24 cellular contexts compared by ENCODE assay signal in the genomic region with DNA sequence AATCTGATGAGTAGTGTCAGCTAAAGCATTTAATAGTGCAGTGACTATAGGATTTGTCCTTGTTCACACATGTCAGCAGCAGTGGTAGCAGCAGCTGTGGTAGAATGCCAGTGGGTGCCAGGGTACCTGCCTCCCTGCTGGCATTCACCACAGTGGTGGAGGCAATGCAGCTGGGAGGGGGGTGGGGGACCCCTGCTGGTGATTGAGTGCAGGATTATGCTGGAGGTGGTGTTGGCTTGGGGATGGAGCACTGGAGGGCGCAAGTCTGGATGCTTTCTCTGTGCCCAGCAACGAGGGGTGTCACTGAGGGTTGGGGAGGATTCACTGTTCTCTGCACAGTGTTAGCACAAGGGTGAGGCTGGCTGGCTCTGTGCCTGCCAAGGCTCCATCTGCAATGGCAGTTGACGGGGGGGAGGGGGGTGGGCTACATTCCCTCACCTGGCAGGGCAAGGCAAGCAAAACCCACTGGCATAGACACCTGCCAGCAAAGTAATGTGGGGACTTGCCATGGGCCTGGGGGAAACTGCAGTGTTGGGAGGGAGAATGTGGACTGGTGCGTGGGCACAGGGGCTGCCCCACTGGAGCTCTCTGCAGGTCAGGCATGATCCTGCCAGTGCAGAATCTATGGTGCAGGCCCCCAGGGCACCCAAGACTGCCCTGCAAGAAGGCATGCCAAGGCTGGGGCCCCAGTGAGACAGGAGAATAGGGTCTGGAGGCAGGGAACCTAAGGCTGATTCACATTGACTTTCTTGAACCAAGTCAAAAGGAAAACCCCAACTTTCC.
DNase-seq lines count a peak whose midpoint lies in the region; FAIRE-seq and TF ChIP-seq lines count a peak whose summit lies in the region.
"Had no signal": no experiment of that assay in that cellular context is flagged by ENCODE, and none has a peak within 500 bp of the region (broad histone marks: within the 10 kb centered on the region; RNA-seq: fewer than 3 reads in every experiment).

No MANE protein-coding gene starts in this region.

- DNase-seq in BE2C = no peak
- DNase-seq in H1 (ENCODE audit: low read depth in 1 of 2, low spot score in 2 of 2) = no peak
- no peak for DNase-seq in activated CD4-positive, CD25-positive, alpha-beta regulatory T cell (lab: John Stamatoyannopoulos, UW)
- no peak for DNase-seq in HT-29 (ENCODE audit: low spot score)
- DNase-seq in SK-N-DZ (ENCODE audit: low spot score) = no peak
- DNase-seq in HK-2 (ENCODE audit: unreplicated experiment) = no peak
- DNase-seq: ACHN; activated CD4-positive, alpha-beta T cell treated with anti-CD3 and anti-CD28 coated beads, Interleukin-2, amount 10 ng/mL, durations not matched to agents 24 days and 14 days; activated naive CD8-positive, alpha-beta T cell treated with anti-CD3 and anti-CD28 coated beads, Interleukin-2, amount 10 ng/mL, durations not matched to agents 7 days and 5 days; C1 segment of cervical spinal cord; Calu3; IMR-90; MM.1S; NCI-H1694 treated with DMSO at 0.1 percent for 48 hours; NCI-H774; SHP77; stimulated activated CD4-positive, alpha-beta T cell treated with anti-CD3 and anti-CD28 coated beads, Interleukin-1b, Interleukin-23, amount 100 ng/mL, for 48 hours; T-cell; testis had no signal

- H3K9ac ChIP-seq in OCI-LY3 (ENCODE audit: low read length) = no peak overlapping the region
- H3K9ac ChIP-seq in H1 (replicated peaks in 1 of 4; ENCODE audit: extremely low read depth in 1 of 4, low read depth in 3 of 4, low read length in 3 of 4) = no peak overlapping the region

- H2BK12ac ChIP-seq in H1 (ENCODE audit: low read depth, low read length) = no peak overlapping the region

- H2BK5ac ChIP-seq in H1 (ENCODE audit: low read depth, low read length) = no peak overlapping the region

- no peak overlapping the region for H4K5ac ChIP-seq in H1 (ENCODE audit: insufficient read length, low read depth, low read length)

- H3K79me1 ChIP-seq in H1 (ENCODE audit: low read depth, low read length) = no peaks in the 10 kb centered on the region

- H3K27ac ChIP-seq in OCI-LY3 (ENCODE audit: low read length) (no peak overlapping the region), H1 (ENCODE audit: low read depth, low read length) (no peak overlapping the region)
- H3K27ac ChIP-seq: prostate gland, testis had no signal

- H2AFZ ChIP-seq in OCI-LY3 (ENCODE audit: low read depth, low read length) (no peak overlapping the region), H1 (ENCODE audit: low read length) (no peak overlapping the region)

- peak; percentile 23 to 41; a peak in 3 of 4 replicates for TF ChIP-seq RAD21 in H1 (IDR thresholded peaks at IDR 0.05 in 1 of 2, conservative IDR thresholded peaks at IDR 0.05 in 1 of 2; ENCODE audit: low read depth in 2 of 2, low read length in 2 of 2)

- no peak for TF ChIP-seq POLR2A in H1 (IDR thresholded peaks at IDR 0.05; ENCODE audit: control extremely low read depth in 1 of 2, low read depth in 2 of 2, low read length in 2 of 2)

- no peak overlapping the region for H3K18ac ChIP-seq in H1 (ENCODE audit: extremely low read depth, low read length)

- H3K4ac ChIP-seq in H1 (replicated peaks; ENCODE audit: insufficient read length, low read depth, low read length) = no peak overlapping the region

- H2BK20ac ChIP-seq in H1 (ENCODE audit: low read length) = no peak overlapping the region

- no peak overlapping the region for H2BK15ac ChIP-seq in H1 (ENCODE audit: low read length)

- CTCF ChIA-PET in H1 (lab: Charles Lee; ENCODE audit: partially characterized antibody) = interaction anchor here (0.6 to 2.6 kb wide), 6 partner anchors 15 to 53 kb away, joined by 3 to 12 read pairs (median 4); no protein-coding TSS in a partner anchor

- no peak overlapping the region for H4K8ac ChIP-seq in H1 (ENCODE audit: extremely low read depth, insufficient read depth, low read length)

- H3K9me3 ChIP-seq in BE2C (no peaks in the 10 kb centered on the region), OCI-LY3 (ENCODE audit: insufficient read depth, low read length) (no peaks in the 10 kb centered on the region), H1 (ENCODE audit: insufficient read depth in 2 of 2, low read depth in 1 of 2, low read length in 1 of 2) (no peaks in the 10 kb centered on the region)
- H3K9me3 ChIP-seq: prostate gland, testis had no signal

- TF ChIP-seq CTCF in BE2C (IDR thresholded peaks at IDR 0.05; ENCODE audit: low read depth, low read length) (peak; percentile 15; the same call in 1 of the 2 replicates), GM12875 (IDR thresholded peaks at IDR 0.05; ENCODE audit: borderline replicate concordance, insufficient read depth, low read depth, low read length) (peak; percentile 9; the same call in 1 of the 2 replicates), OCI-LY3 (IDR thresholded peaks at IDR 0.05; ENCODE audit: low read depth, low read length) (peak; percentile 31), H1 (IDR thresholded peaks at IDR 0.05; ENCODE audit: control extremely low read depth in 1 of 3, insufficient read depth in 1 of 3, low read depth in 1 of 3, low read length in 3 of 3) (peak; percentile 21 to 58 (median 37))

- H3K4me3 ChIP-seq in BE2C (ENCODE audit: low read depth, low read length) = no peak overlapping the region
- H3K4me3 ChIP-seq in GM12875 (ENCODE audit: low read depth, low read length) = no peak overlapping the region
- H3K4me3 ChIP-seq in OCI-LY3 (ENCODE audit: low read length) = no peak overlapping the region
- H3K4me3 ChIP-seq in H1 (ENCODE audit: extremely low read depth in 1 of 4, insufficient read depth in 2 of 4, low read depth in 3 of 4, low read length in 4 of 4) = no peak overlapping the region
- H3K4me3 ChIP-seq: lung, prostate gland, testis had no signal

- H3K79me2 ChIP-seq in OCI-LY3 (ENCODE audit: low read length) (no peaks in the 10 kb centered on the region), H1 (ENCODE audit: control insufficient read depth in 1 of 2, insufficient read depth in 2 of 2, low read length in 2 of 2) (no peaks in the 10 kb centered on the region)

- H3K4me2 ChIP-seq in OCI-LY3 (ENCODE audit: low read length) (no peak overlapping the region), H1 (ENCODE audit: insufficient read depth in 1 of 2, low read depth in 2 of 2, low read length in 2 of 2) (no peak overlapping the region)

- no peaks in the 10 kb centered on the region for H3K4me1 ChIP-seq in BE2C
- no peaks in the 10 kb centered on the region for H3K4me1 ChIP-seq in OCI-LY3 (ENCODE audit: low read length)
- H3K4me1 ChIP-seq in H1 (replicated peaks in 1 of 4; ENCODE audit: control insufficient read depth in 3 of 4, insufficient read depth in 4 of 4, low read length in 3 of 4) = peaks cover 0 to 3% (median 1%) of the 10 kb centered on the region in 4 experiments; a peak in 2 of 7 replicates
- H3K4me1 ChIP-seq: prostate gland had no signal

- H4K91ac ChIP-seq in H1 (replicated peaks; ENCODE audit: insufficient read length, low read length) = peak overlapping the region; percentile 40

- H3K36me3 ChIP-seq in BE2C (no peaks in the 10 kb centered on the region), OCI-LY3 (replicated peaks; ENCODE audit: low read depth, low read length) (no peaks in the 10 kb centered on the region), H1 (ENCODE audit: control insufficient read depth in 2 of 4, insufficient read depth in 4 of 4, low read length in 3 of 4) (no peaks in the 10 kb centered on the region)
- H3K36me3 ChIP-seq: prostate gland had no signal

- 81% methylated on average over 3 of the region's 4 CpGs; no CpG with 5 or more reads in 1 of the 2 experiments for WGBS in H1 (ENCODE audit: extremely low coverage in 1 of 2, insufficient coverage in 1 of 2, insufficient read length in 1 of 2, insufficient replicate concordance in 2 of 2, low coverage in 1 of 2, low lambda C conversion rate in 2 of 2, missing lambda C conversion rate in 1 of 2), 2 experiments

- H3K23me2 ChIP-seq in H1 (ENCODE audit: low read depth, low read length) = peaks cover 2% of the 10 kb centered on the region; the same call in 1 of the 2 replicates

- TF ChIP-seq EP300 in H1 (IDR thresholded peaks at IDR 0.05; ENCODE audit: borderline replicate concordance in 1 of 2, low read depth in 2 of 2, low read length in 2 of 2) = no peak

- FAIRE-seq in H1 (lab: Jason Lieb, UNC) = no peak
- FAIRE-seq: keratinocyte had no signal

- POLR2A ChIA-PET in H1 (lab: Charles Lee; ENCODE audit: partially characterized antibody) = no interaction called here

- no peak overlapping the region for H2BK120ac ChIP-seq in H1 (replicated peaks; ENCODE audit: low read depth, low read length)

- no peak overlapping the region for H3K14ac ChIP-seq in H1 (ENCODE audit: insufficient read length)

- no peak overlapping the region for H3K23ac ChIP-seq in H1 (ENCODE audit: insufficient read length)

- peaks cover 32% of the 10 kb centered on the region for H3K27me3 ChIP-seq in BE2C
- H3K27me3 ChIP-seq in OCI-LY3 (ENCODE audit: low read depth, low read length) = peaks cover 14% of the 10 kb centered on the region
- H3K27me3 ChIP-seq in H1 (replicated peaks in 1 of 4; ENCODE audit: control insufficient read depth in 3 of 4, extremely low read depth in 1 of 4, insufficient read depth in 3 of 4, low read length in 3 of 4) = peaks cover 5 to 17% (median 14%) of the 10 kb centered on the region in 4 experiments; a peak in 6 of 7 replicates
- H3K27me3 ChIP-seq: testis had no signal

- H4K20me1 ChIP-seq in OCI-LY3 (ENCODE audit: insufficient read depth, low read length) (no peaks in the 10 kb centered on the region), H1 (replicated peaks in 1 of 2; ENCODE audit: control insufficient read depth in 1 of 2, insufficient read depth in 2 of 2, low read length in 2 of 2) (no peaks in the 10 kb centered on the region)

- H3K56ac ChIP-seq in H1 (replicated peaks; ENCODE audit: insufficient read length, low read depth, low read length) = no peak overlapping the region

- no peak overlapping the region for H2AK5ac ChIP-seq in H1 (ENCODE audit: low read depth, low read length)

TF ChIP-seq in H1, 55 proteins besides CTCF, POLR2A, EP300 and RAD21:
- TF ChIP-seq GTF2F1 (IDR thresholded peaks at IDR 0.05; ENCODE audit: borderline replicate concordance, low read depth, low read length) (no peak), ASH2L (IDR thresholded peaks at IDR 0.05; ENCODE audit: low read length) (no peak)
